ENCODE assay signal across 24 cellular contexts in the genomic region with DNA sequence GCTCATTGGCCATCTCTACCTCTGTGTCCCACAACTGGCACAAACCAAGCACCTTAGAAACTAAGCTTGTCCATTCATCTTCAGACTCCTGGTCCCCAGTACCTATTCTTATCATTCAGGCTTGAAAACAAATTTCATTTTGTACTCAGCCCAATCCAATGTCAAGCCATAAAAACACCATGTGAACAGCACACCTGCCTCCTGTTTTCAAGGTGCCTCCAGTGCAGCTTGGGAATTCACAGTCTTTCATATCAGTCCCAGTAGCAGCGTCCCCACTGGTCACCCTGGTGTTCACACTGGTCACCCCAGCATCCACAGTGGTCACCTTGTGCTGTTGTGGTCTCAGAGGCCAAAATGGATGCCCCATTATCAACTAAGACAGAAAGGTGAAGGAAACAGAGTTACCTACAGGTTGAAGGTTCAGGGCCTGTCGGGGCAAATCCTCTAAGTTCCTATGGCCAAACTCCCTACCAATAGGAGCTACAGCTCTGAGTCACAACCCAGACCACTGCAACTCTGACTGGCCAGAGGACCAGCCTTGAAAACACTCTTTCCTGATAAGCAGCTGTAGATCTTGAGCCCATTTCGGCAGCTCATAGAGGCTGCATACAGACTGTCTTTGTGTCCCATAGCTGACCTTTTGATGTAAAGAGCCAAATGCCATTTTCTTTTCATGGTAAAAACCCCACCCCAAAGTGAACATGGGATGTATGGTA.
"Had no signal": no experiment of that assay in that cellular context is flagged by ENCODE, and none has a peak within 500 bp of the region (broad histone marks: within the 10 kb centered on the region; RNA-seq: fewer than 3 reads in every experiment).

No MANE protein-coding gene starts in this region.

- H3K9me3 ChIP-seq: MG63 had no signal

- H3K4me3 ChIP-seq: MG63, SJSA1, SK-N-MC had no signal

- H3K27ac ChIP-seq: HL-60, SJSA1, SK-N-MC had no signal

- DNase-seq: Karpas-422, KG1, MG63, NCI-H1092, NCI-H1105 treated with DMSO at 0.1 percent for 48 hours, NCI-H1417 treated with DMSO at 0.1 percent for 48 hours, NCI-H1694, NCI-H187 treated with DMSO at 0.1 percent for 48 hours, NCI-H2081, NCI-H2107, NCI-H2171, NCI-H226, NCI-H446, NCI-H510A, NCI-H524 treated with DMSO at 0.1 percent for 48 hours, NCI-H774, Right ventricle myocardium superior, RPMI8226, SIG-M5 had no signal

- H3K4me1 ChIP-seq: SJSA1 had no signal

- H3K27me3 ChIP-seq: MG63, SJSA1 had no signal

- FAIRE-seq: HTR-8/SVneo, RCC 7860 had no signal

- H3K36me3 ChIP-seq: MG63, SJSA1 had no signal
